10 cellular contexts compared by ENCODE assay signal in the genomic region with DNA sequence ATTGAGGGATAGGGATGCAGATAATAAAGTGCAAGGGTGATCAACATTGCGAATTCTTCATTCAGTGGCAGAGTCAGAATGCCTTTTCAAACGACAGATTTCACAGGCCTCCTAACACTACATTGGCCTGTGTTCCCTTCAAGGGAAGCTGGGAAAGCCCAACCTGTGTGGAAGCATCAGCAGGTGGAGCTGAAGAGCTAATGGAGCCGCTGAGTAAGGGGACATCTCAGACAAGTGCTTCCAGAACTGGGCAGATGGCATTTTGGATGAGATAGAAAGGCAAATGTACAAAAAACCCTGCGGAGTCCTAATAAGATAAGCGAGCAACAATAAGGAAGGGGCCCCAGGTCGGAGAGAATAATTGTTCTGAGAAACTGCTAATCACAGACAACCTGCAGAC. TPM values are rescaled to one million over a fixed set of nuclear protein-coding genes. Genes with fewer than 3 reads are reported as not detected.
DNase-seq lines count a peak whose midpoint lies in the region; ATAC-seq and TF ChIP-seq lines count a peak whose summit lies in the region.
"Had no signal": no experiment of that assay in that cellular context is flagged by ENCODE, and none has a peak within 500 bp of the region (broad histone marks: within the 10 kb centered on the region; RNA-seq: fewer than 3 reads in every experiment).

No MANE protein-coding gene starts in this region.

- TF ChIP-seq CTCF in LNCAP (IDR thresholded peaks at IDR 0.05), result peak; percentile 71

- ATAC-seq in left lobe of liver (peak; percentile 29), GM18861 (IDR thresholded peaks at IDR 0.05; ENCODE audit: unreplicated experiment) (no peak), GM18868 (IDR thresholded peaks at IDR 0.05; ENCODE audit: unreplicated experiment) (no peak), GM21786 (IDR thresholded peaks at IDR 0.05; ENCODE audit: unreplicated experiment) (no peak)
- ATAC-seq: stimulated activated naive CD8-positive, alpha-beta T cell treated with anti-CD3 and anti-CD28 coated beads, Interleukin-15, amount 100 ng/mL, for 72 hours had no signal

- peak; percentile 32 for DNase-seq in DMS53 treated with DMSO at 0.1 percent for 48 hours (lab: John Stamatoyannopoulos, UW; ENCODE audit: unreplicated experiment)
- DNase-seq in astrocyte of the hippocampus (ENCODE audit: low read depth, low spot score), result peak; percentile 49
- DNase-seq in left lobe of liver (ENCODE audit: low spot score), result no peak
- no peak for DNase-seq in activated gamma-delta T cell treated with Interleukin-2 at 50 U/mL for 16 hours
- DNase-seq: stimulated activated naive CD8-positive, alpha-beta T cell treated with anti-CD3 and anti-CD28 coated beads, Interleukin-15, amount 100 ng/mL, for 72 hours had no signal

RNA-seq across cellular contexts. Expression of a gene that starts 8.5 kb away (rescaled TPM):
- not detected for total RNA-seq in left lobe of liver
- total RNA-seq: lung had no signal

Comparison
In these comparisons a context has a peak if more than half of its experiments do, and no peak if none do; other contexts are left out.
1. DNase-seq: peak in DMS53 treated with DMSO at 0.1 percent for 48 hours (single experiment) and astrocyte of the hippocampus (single experiment); none in left lobe of liver (single experiment) and activated gamma-delta T cell treated with Interleukin-2 at 50 U/mL for 16 hours (single experiment).